36 cellular contexts compared by ENCODE assay signal in genomic region chr9:93988056-93988455, GRCh38. TPM values are rescaled to one million over a fixed set of nuclear protein-coding genes. Genes with fewer than 3 reads are reported as not detected.
"Had no signal": no experiment of that assay in that cellular context is flagged by ENCODE, and none has a peak within 500 bp of the region (broad histone marks: within the 10 kb centered on the region; RNA-seq: fewer than 3 reads in every experiment).

No MANE protein-coding gene starts in this region.

- H3K4me3 ChIP-seq: MG63 had no signal

- H3K27ac ChIP-seq: KMS-11 had no signal

- DNase-seq: Karpas-422, Kasumi-1, KG1, MG63, MM.1S, MV-4-11, NCI-H1048, NCI-H1092, NCI-H1092 treated with DMSO at 0.1 percent for 48 hours, NCI-H1105, NCI-H1105 treated with DMSO at 0.1 percent for 48 hours, NCI-H1417, NCI-H1417 treated with DMSO at 0.1 percent for 48 hours, NCI-H1436, NCI-H1436 treated with DMSO at 0.1 percent for 48 hours, NCI-H146, NCI-H1694, NCI-H1694 treated with DMSO at 0.1 percent for 48 hours, NCI-H187, NCI-H187 treated with DMSO at 0.1 percent for 48 hours, NCI-H1930, NCI-H2029, NCI-H2029 treated with DMSO at 0.1 percent for 48 hours, NCI-H2081, NCI-H2081 treated with DMSO at 0.1 percent for 48 hours, NCI-H2107, NCI-H2171, NCI-H2171 treated with DMSO at 0.1 percent for 48 hours, NCI-H2227 treated with DMSO at 0.1 percent for 48 hours, NCI-H226, NCI-H345, NCI-H446, NCI-H446 treated with DMSO at 0.1 percent for 48 hours, NCI-H510A had no signal

- H3K36me3 ChIP-seq: MG63 had no signal

- H3K27me3 ChIP-seq: MG63 had no signal

- H3K9ac ChIP-seq: KMS-11 had no signal

- H3K4me2 ChIP-seq: KMS-11 had no signal

RNA-seq across cellular contexts. Expression of gene BARX1, which starts 32.9 kb away (rescaled TPM):
- total RNA-seq: LHCN-M2 had no signal
